8 cellular contexts compared by ENCODE assay signal in the genomic region with DNA sequence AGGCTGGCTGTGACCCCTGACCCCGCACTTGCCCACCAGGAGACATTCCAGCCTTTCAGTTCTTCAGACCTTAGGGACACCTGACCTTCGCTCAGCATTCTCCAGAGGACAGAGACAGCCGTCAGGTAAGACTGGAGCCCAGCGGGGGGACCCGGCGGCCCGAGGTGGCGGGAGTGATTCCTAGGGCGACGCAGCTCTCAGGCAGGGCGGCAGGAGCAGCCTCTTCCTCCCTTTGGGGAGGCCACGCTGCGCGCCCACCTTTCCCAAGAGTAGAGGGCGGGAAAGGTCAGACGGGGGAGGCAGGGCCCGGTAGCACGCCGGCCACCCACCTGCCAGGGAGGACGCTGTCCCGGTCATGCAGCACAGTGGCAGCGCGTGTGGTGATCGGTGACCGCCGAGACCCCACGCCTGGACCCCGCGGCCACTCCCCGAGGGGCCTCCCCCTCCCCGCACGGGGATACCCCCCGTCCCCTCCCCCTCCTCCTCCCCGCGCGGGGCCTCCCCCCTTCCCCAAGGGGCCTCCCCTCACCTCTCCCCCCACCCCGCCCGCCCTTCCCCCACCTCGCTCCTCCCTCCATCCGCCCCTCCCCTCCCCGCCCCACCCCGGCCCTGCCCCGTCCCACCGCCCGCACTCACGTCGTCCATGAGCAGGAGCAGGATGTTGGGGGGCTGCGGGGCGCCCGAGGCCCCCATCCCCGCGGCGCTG. TPM values are rescaled to one million over a fixed set of nuclear protein-coding genes. Genes with fewer than 3 reads are reported as not detected.
DNase-seq lines count a peak whose midpoint lies in the region; ATAC-seq and TF ChIP-seq lines count a peak whose summit lies in the region.

No MANE protein-coding gene starts in this region.

- peaks cover 17% of the 10 kb centered on the region for H3K4me1 Mint-ChIP-seq in Calu3 (ENCODE audit: low read depth, unreplicated experiment)

- WGBS in lung, 2 donors = 13 to 20% methylated on average over 36 to 45 of the region's 53 CpGs
- 20% methylated on average over 17 of the region's 53 CpGs; no CpG with 5 or more reads in 1 of the 2 donors for WGBS in transverse colon (ENCODE audit: low coverage in 1 of 2), 2 donors

- H3K9me3 Mint-ChIP-seq in Calu3 (ENCODE audit: low read depth, unreplicated experiment) = no peaks in the 10 kb centered on the region

- H3K9me3 ChIP-seq in MG63 (no peaks in the 10 kb centered on the region), lung (ENCODE audit: control insufficient read depth in 2 of 2, insufficient read depth in 1 of 2, low read length in 1 of 2) (no peaks in the 10 kb centered on the region), transverse colon (no peaks in the 10 kb centered on the region)

- TF ChIP-seq CTCF in Calu3 (IDR thresholded peaks at IDR 0.05; ENCODE audit: unreplicated experiment) = no peak
- no peak for TF ChIP-seq CTCF in cardiac fibroblast (IDR thresholded peaks at IDR 0.05; ENCODE audit: low read depth, low read length)
- no peak for TF ChIP-seq CTCF in lung (IDR thresholded peaks at IDR 0.05; ENCODE audit: control extremely low read depth, extremely low read depth)
- TF ChIP-seq CTCF in transverse colon (IDR thresholded peaks at IDR 0.05) = no peak

- peak overlapping the region; percentile 89 for H3K4me3 Mint-ChIP-seq in Calu3 (ENCODE audit: low read depth, unreplicated experiment)

- CTCF ChIA-PET in Calu3 (lab: Charles Lee) = interaction anchor here (1.2 to 1.9 kb wide), 4 partner anchors 40 to 311 kb away, joined by 3 to 8 read pairs (median 8); no protein-coding TSS in a partner anchor

- H3K27me3 ChIP-seq in MG63 (no peaks in the 10 kb centered on the region), lung (ENCODE audit: control insufficient read depth, insufficient read depth) (no peaks in the 10 kb centered on the region), transverse colon (no peaks in the 10 kb centered on the region)

- H3K27ac ChIP-seq in lung (ENCODE audit: low read depth in 1 of 2, low read length in 1 of 2) (peak overlapping the region; percentile 58 to 79), transverse colon (peak overlapping the region; percentile 77 to 90 (median 84))

- no peak for TF ChIP-seq EP300 in transverse colon (IDR thresholded peaks at IDR 0.05; ENCODE audit: low read depth)

- H3K36me3 Mint-ChIP-seq in Calu3 (ENCODE audit: insufficient read depth, unreplicated experiment) = peaks cover 23% of the 10 kb centered on the region

- in situ Hi-C loops in transverse colon (cut with MboI; ENCODE audit: low pct_ligation_motif_present in 1 of 4, low pct_unique_long_range_greater_than_20kb in 1 of 4, low sequenced_read_pairs in 3 of 4) = no loop called here

- H3K36me3 ChIP-seq in MG63 (no peaks in the 10 kb centered on the region), lung (ENCODE audit: control insufficient read depth in 2 of 2, insufficient read depth in 2 of 2, low read length in 2 of 2) (peaks cover 0 to 22% of the 10 kb centered on the region in 2 donors), transverse colon (peaks cover 0 to 11% (median 2%) of the 10 kb centered on the region in 4 donors)

- H3K27ac Mint-ChIP-seq in Calu3 (ENCODE audit: unreplicated experiment) = peak overlapping the region; percentile 97

- H3K4me3 ChIP-seq in MG63 (peak overlapping the region; percentile 86), cardiac fibroblast (replicated peaks in 1 of 2; ENCODE audit: low read depth in 2 of 2, low read length in 2 of 2) (peak overlapping the region; percentile 76 to 78), lung (peak overlapping the region; percentile 52), transverse colon (peak overlapping the region; percentile 69 to 90 (median 83))

- TF ChIP-seq POLR2A in transverse colon (IDR thresholded peaks at IDR 0.05) = no peak

- H3K4me1 ChIP-seq in lung (ENCODE audit: control insufficient read depth in 2 of 2, insufficient read depth in 2 of 2, low read length in 2 of 2) (peaks cover 0 to 16% of the 10 kb centered on the region in 2 donors), transverse colon (peaks cover 14 to 31% (median 24%) of the 10 kb centered on the region in 4 donors)

- ATAC-seq in lung (ENCODE audit: insufficient read depth, low FRiP score) (peak; percentile 24), HG03280 (IDR thresholded peaks at IDR 0.05; ENCODE audit: unreplicated experiment) (no peak), HG03135 (IDR thresholded peaks at IDR 0.05; ENCODE audit: unreplicated experiment) (no peak), HG02870 (IDR thresholded peaks at IDR 0.05; ENCODE audit: unreplicated experiment) (no peak)

- DNase-seq in Calu3 (peak; percentile 26), MG63 (no peak), cardiac fibroblast (ENCODE audit: low read depth in 2 of 2) (no peak), lung (ENCODE audit: low spot score) (peak; percentile 34), transverse colon (peak; percentile 20)

- no TSS peak for BruUV-seq in Calu3 (replicated peaks; lab: Mats Ljungman, UMichigan)

- H3K27me3 Mint-ChIP-seq in Calu3 (ENCODE audit: unreplicated experiment) = no peaks in the 10 kb centered on the region

- intact Hi-C loops in Calu3 (cut with micrococcal nuclease; ENCODE audit: unreplicated experiment) (no loop called here), transverse colon (cut with DNase I; ENCODE audit: low total_unique reads) (no loop called here)

RNA-seq across cellular contexts. Expression of a gene that starts 0.5 kb away (rescaled TPM):
- 50.4 and 55.0 TPM in 2 replicates for total RNA-seq in Calu3 (2022)
- 8.8 and 11.3 TPM in 2 replicates for total RNA-seq in MG63 (2014; rRNA removed; shearing (Covaris generic); ENCODE audit: low replicate concordance)
- 10 to 100 TPM; 33.6 to 61.9 TPM for total RNA-seq in lung
- polyA plus RNA-seq in lung = 10 to 100 TPM; 21.4 to 26.9 TPM
- 100 to 1,000 TPM in 1 of 4 donors, 10 to 100 TPM in 3; 45.7 to 101 (median 75.6) TPM for total RNA-seq in transverse colon

RNA-seq across cellular contexts. Expression of a gene that starts 0.7 kb away (rescaled TPM):
- total RNA-seq in Calu3 (2022) = 79.1 and 110 TPM in 2 replicates
- 34.4 and 35.6 TPM in 2 replicates for total RNA-seq in MG63 (2014; rRNA removed; shearing (Covaris generic); ENCODE audit: low replicate concordance)
- total RNA-seq in lung = 10 to 100 TPM; 34.2 to 55.4 TPM
- polyA plus RNA-seq in lung = 100 to 1,000 TPM in 1 of 2 donors, 10 to 100 TPM in 1; 41.5 to 106 TPM
- total RNA-seq in transverse colon = 10 to 100 TPM in 3 of 4 donors, 1 to 10 TPM in 1; 9.8 to 34.4 (median 19.7) TPM

RNA-seq across cellular contexts. Expression of a gene that starts 10.2 kb away (rescaled TPM):
- total RNA-seq in Calu3 (2022) (not detected in 2 replicates), lung (not detected), transverse colon (not detected)
- not detected in 2 replicates for total RNA-seq in MG63 (2014; rRNA removed; shearing (Covaris generic); ENCODE audit: low replicate concordance)
- polyA plus RNA-seq in lung = under 1 TPM; 0.03 to 0.22 TPM

RNA-seq across cellular contexts. Expression of a gene that starts 44.5 kb away (rescaled TPM):
- total RNA-seq in Calu3 (2022) (203 and 207 TPM in 2 replicates), lung (100 to 1,000 TPM in 1 of 2 donors, 10 to 100 TPM in 1; 44.2 to 196 TPM), transverse colon (100 to 1,000 TPM in 2 of 4 donors, 10 to 100 TPM in 2; 81.6 to 221 (median 149) TPM)
- 290 and 307 TPM in 2 replicates for total RNA-seq in MG63 (2014; rRNA removed; shearing (Covaris generic); ENCODE audit: low replicate concordance)
- polyA plus RNA-seq in lung = 100 to 1,000 TPM; 157 to 260 TPM

RNA-seq across cellular contexts. Expression of a gene that starts 52.7 kb away (rescaled TPM):
- total RNA-seq in Calu3 (2022) (74.8 and 82.5 TPM in 2 replicates), lung (1 to 10 TPM; 3.0 to 5.8 TPM), transverse colon (10 to 100 TPM in 1 of 4 donors, 1 to 10 TPM in 2, not detected in 1; 3.8 to 12.5 (median 6.7) TPM)
- 9.3 and 14.3 TPM in 2 replicates for total RNA-seq in MG63 (2014; rRNA removed; shearing (Covaris generic); ENCODE audit: low replicate concordance)
- 1 to 10 TPM; 2.0 to 3.6 TPM for polyA plus RNA-seq in lung

Comparison
In these comparisons a context has a peak if more than half of its experiments do, and no peak if none do; other contexts are left out.
1. DNase-seq: peak in Calu3 (single experiment), lung (single experiment) and transverse colon (single experiment); none in MG63 (single experiment) and cardiac fibroblast (0 of 2).
2. Peak in every context shown above with its lines, with median percentiles within 50 percentile points of each other: H3K4me3 ChIP-seq.